16 cellular contexts compared by ENCODE assay signal in genomic region chr2:226934546-226935243, GRCh38.
DNase-seq lines count a peak whose midpoint lies in the region; ATAC-seq, FAIRE-seq and TF ChIP-seq lines count a peak whose summit lies in the region.
"Had no signal": no experiment of that assay in that cellular context is flagged by ENCODE, and none has a peak within 500 bp of the region (broad histone marks: within the 10 kb centered on the region; RNA-seq: fewer than 3 reads in every experiment).

No MANE protein-coding gene starts in this region.

- no peaks in the 10 kb centered on the region for H3F3A ChIP-seq in GM23338 (replicated peaks; ENCODE audit: low read depth)

- no peaks in the 10 kb centered on the region for H3K36me3 Mint-ChIP-seq in GM23338 (ENCODE audit: low read depth)

- H3K27me3 ChIP-seq in GM23338 (ENCODE audit: insufficient read depth) (no peaks in the 10 kb centered on the region), ascending aorta (no peaks in the 10 kb centered on the region)

- TF ChIP-seq RAD21 in A549 (conservative IDR thresholded peaks at IDR 0.05 in 1 of 2, IDR thresholded peaks at IDR 0.05 in 1 of 2) = no peak

- H3K4me1 Mint-ChIP-seq in GM23338 = peaks cover 23% of the 10 kb centered on the region
- H3K4me1 Mint-ChIP-seq: activated T-helper 17 cell treated with anti-CD3 and anti-CD28 coated beads, Interleukin-2, amount 50 U/mL, for 72 hours had no signal

- intact Hi-C loops in ascending aorta (cut with DNase I) = no loop called here

- no peak for DNase-seq in A549 (ENCODE audit: low read depth in 1 of 2, low spot score in 1 of 2)
- no peak for DNase-seq in GM23338 (ENCODE audit: low spot score)
- DNase-seq in globus pallidus (ENCODE audit: low spot score) = peak; percentile 11
- no peak for DNase-seq in GM19239 (ENCODE audit: insufficient read length, low spot score)
- no peak for DNase-seq in ascending aorta (ENCODE audit: low spot score in 2 of 2)
- DNase-seq in RWPE1 (ENCODE audit: low spot score) = no peak
- DNase-seq: cerebellar nuclear complex; foreskin melanocyte; HFFc6; mucosa of descending colon; NCI-H510A; stimulated activated CD4-positive, alpha-beta T cell treated with anti-CD3 and anti-CD28 coated beads, Interleukin-2, amount 100 ng/mL, for 48 hours had no signal

- FAIRE-seq in A549 (lab: Jason Lieb, UNC) (no peak), GM19239 (lab: Jason Lieb, UNC) (no peak)

- TF ChIP-seq EP300 in A549 (IDR thresholded peaks at IDR 0.05) = no peak

- H3K79me2 ChIP-seq in GM23338 (replicated peaks; ENCODE audit: insufficient read depth) = no peaks in the 10 kb centered on the region

- H3K36me3 ChIP-seq in GM23338 (ENCODE audit: insufficient read depth) (no peaks in the 10 kb centered on the region), ascending aorta (no peaks in the 10 kb centered on the region)

- no peaks in the 10 kb centered on the region for H3K27me3 Mint-ChIP-seq in GM23338 (ENCODE audit: insufficient read depth, low read depth, poor library complexity)
- H3K27me3 Mint-ChIP-seq: activated T-helper 17 cell treated with anti-CD3 and anti-CD28 coated beads, Interleukin-2, amount 50 U/mL, for 72 hours had no signal

- H2AFZ ChIP-seq in GM23338 = no peak overlapping the region

- H3K4me1 ChIP-seq in A549 = peaks cover 11% of the 10 kb centered on the region; the same call in 2 of the 3 replicates
- H3K4me1 ChIP-seq in GM23338 (ENCODE audit: insufficient read depth) = peaks cover 5% of the 10 kb centered on the region
- no peaks in the 10 kb centered on the region for H3K4me1 ChIP-seq in ascending aorta

- H3K9me3 ChIP-seq in A549 (no peaks in the 10 kb centered on the region), ascending aorta (peaks cover 0 to 5% of the 10 kb centered on the region in 2 donors)
- H3K9me3 ChIP-seq: mucosa of descending colon had no signal

- no peak for TF ChIP-seq POLR2A in A549 (IDR thresholded peaks at IDR 0.05; ENCODE audit: low read length)

- POLR2A ChIA-PET in A549 (lab: Yijun Ruan, JAX) (no interaction called here), RWPE1 (lab: Yijun Ruan, JAX; ENCODE audit: low non-redundant PET) (no interaction called here)

- no peaks in the 10 kb centered on the region for H4K20me1 ChIP-seq in GM23338 (replicated peaks; ENCODE audit: insufficient read depth)

- H3K4me3 ChIP-seq in A549 (no peak overlapping the region), GM23338 (no peak overlapping the region), ascending aorta (no peak overlapping the region)
- H3K4me3 ChIP-seq: mucosa of descending colon had no signal

- no peaks in the 10 kb centered on the region for H3K9me2 ChIP-seq in GM23338 (ENCODE audit: insufficient read depth)

- WGBS in A549 (ENCODE audit: missing lambda C conversion rate) = 84% methylated on average over 3 of the region's 3 CpGs

- H3K9me3 Mint-ChIP-seq in GM23338 = no peaks in the 10 kb centered on the region
- H3K9me3 Mint-ChIP-seq: activated T-helper 17 cell treated with anti-CD3 and anti-CD28 coated beads, Interleukin-2, amount 50 U/mL, for 72 hours; HFFc6 had no signal

- H3K4me2 ChIP-seq in A549 (peak overlapping the region; percentile 8; the same call in 1 of the 3 replicates), GM23338 (peak overlapping the region; percentile 21; the same call in 1 of the 2 replicates)

- no peak for TF ChIP-seq CTCF in A549 (IDR thresholded peaks at IDR 0.05)
- no peak for TF ChIP-seq CTCF in GM23338 (conservative IDR thresholded peaks at IDR 0.05; ENCODE audit: low read depth in 2 of 2)
- no peak for TF ChIP-seq CTCF in ascending aorta (IDR thresholded peaks at IDR 0.05)
- no peak for TF ChIP-seq CTCF in RWPE1 (conservative IDR thresholded peaks at IDR 0.05; ENCODE audit: low read depth)

- no peak overlapping the region for H3K4me3 Mint-ChIP-seq in GM23338
- H3K4me3 Mint-ChIP-seq: activated T-helper 17 cell treated with anti-CD3 and anti-CD28 coated beads, Interleukin-2, amount 50 U/mL, for 72 hours; HFFc6 had no signal

- ATAC-seq in A549 (no peak), GM23338 (no peak), SK-N-SH treated with all-trans-retinoic acid at 6 μM for 48 hours (peak; percentile 70)
- no peak for ATAC-seq in activated CD4-positive, CD25-positive, alpha-beta regulatory T cell treated with anti-CD3 and anti-CD28 coated beads, Interleukin-2, amount 50 U/mL, for 24 hours
- ATAC-seq: activated T-helper 17 cell treated with anti-CD3 and anti-CD28 coated beads, Interleukin-2, amount 50 U/mL, for 72 hours; left lobe of liver; mucosa of descending colon had no signal

- CTCF ChIA-PET in A549 (lab: Yijun Ruan, JAX) = no interaction called here
- CTCF ChIA-PET in RWPE1 (lab: Yijun Ruan, JAX) = interaction anchor here (0.6 to 0.7 kb wide), 3 partner anchors 13 to 605 kb away, joined by 4 to 5 read pairs (median 4); no protein-coding TSS in a partner anchor

- H3K27ac Mint-ChIP-seq in GM23338 = peak overlapping the region; percentile 47
- H3K27ac Mint-ChIP-seq: activated T-helper 17 cell treated with anti-CD3 and anti-CD28 coated beads, Interleukin-2, amount 50 U/mL, for 72 hours; HFFc6 had no signal

- no peak overlapping the region for H3K27ac ChIP-seq in A549
- no peak overlapping the region for H3K27ac ChIP-seq in GM23338 (ENCODE audit: low read depth)
- peak overlapping the region in 1 of 2 donors; percentile 21 for H3K27ac ChIP-seq in ascending aorta
- no peak overlapping the region for H3K27ac ChIP-seq in RWPE1

TF ChIP-seq in A549, 52 proteins besides CTCF, POLR2A, EP300 and RAD21 (continues in another document):
- no peak for TF ChIP-seq NR3C1 (IDR thresholded peaks at IDR 0.05)
- TF ChIP-seq RNF2 (IDR thresholded peaks at IDR 0.05; ENCODE audit: borderline replicate concordance, low read depth) = no peak
- no peak for TF ChIP-seq ZSCAN20 (CRISPR knock-in tag; IDR thresholded peaks at IDR 0.05)
- no peak for TF ChIP-seq FOXS1 (CRISPR knock-in tag; IDR thresholded peaks at IDR 0.05)
- TF ChIP-seq ZC3H11A (IDR thresholded peaks at IDR 0.05) = no peak
- TF ChIP-seq BCL3 (IDR thresholded peaks at IDR 0.05) = no peak

TF ChIP-seq in GM23338, 12 proteins besides CTCF, POLR2A, EP300 and RAD21:
- no peak for TF ChIP-seq STAT1 (IDR thresholded peaks at IDR 0.05; ENCODE audit: unreplicated experiment)
- TF ChIP-seq NANOG (IDR thresholded peaks at IDR 0.05; ENCODE audit: borderline replicate concordance) = no peak
- TF ChIP-seq CREB1 (CRISPR knock-in tag; IDR thresholded peaks at IDR 0.05; ENCODE audit: low read depth) = no peak
- no peak for TF ChIP-seq ZNF331 (CRISPR knock-in tag; IDR thresholded peaks at IDR 0.05; ENCODE audit: low read depth)
- TF ChIP-seq JUNB (IDR thresholded peaks at IDR 0.05; ENCODE audit: unreplicated experiment) = no peak
- no peak for TF ChIP-seq EZH2phosphoT487 (IDR thresholded peaks at IDR 0.05; ENCODE audit: unreplicated experiment)
- TF ChIP-seq EZH2 (IDR thresholded peaks at IDR 0.05; ENCODE audit: low read depth, unreplicated experiment) = no peak

TF ChIP-seq in SK-N-SH treated with all-trans-retinoic acid at 6 μM for 48 hours, 23 proteins besides CTCF, POLR2A, EP300 and RAD21 (continues in another document):
- no peak for TF ChIP-seq CSRNP3 (CRISPR knock-in tag; IDR thresholded peaks at IDR 0.05)
- no peak for TF ChIP-seq ZNF8 (CRISPR knock-in tag; IDR thresholded peaks at IDR 0.05)
- TF ChIP-seq ESRRG (CRISPR knock-in tag; IDR thresholded peaks at IDR 0.05) = no peak
- no peak for TF ChIP-seq PPARA (CRISPR knock-in tag; IDR thresholded peaks at IDR 0.05; ENCODE audit: borderline replicate concordance)
- no peak for TF ChIP-seq TOX (CRISPR knock-in tag; IDR thresholded peaks at IDR 0.05; ENCODE audit: borderline replicate concordance)
- TF ChIP-seq CREB5 (CRISPR knock-in tag; IDR thresholded peaks at IDR 0.05; ENCODE audit: low read depth) = no peak
- no peak for TF ChIP-seq CSDC2 (CRISPR knock-in tag; IDR thresholded peaks at IDR 0.05)
- no peak for TF ChIP-seq ZNF70 (CRISPR knock-in tag; IDR thresholded peaks at IDR 0.05)
- TF ChIP-seq POU6F1 (CRISPR knock-in tag; IDR thresholded peaks at IDR 0.05; ENCODE audit: borderline replicate concordance, low read depth) = no peak
- no peak for TF ChIP-seq ARNTL (CRISPR knock-in tag; IDR thresholded peaks at IDR 0.05; ENCODE audit: borderline replicate concordance, low read depth)
- TF ChIP-seq GLIS3 (CRISPR knock-in tag; IDR thresholded peaks at IDR 0.05) = no peak
